Comparison of ENCODE assay signal across 22 cellular contexts in genomic region chr2:199144036-199144435, GRCh38.
"Had no signal": no experiment of that assay in that cellular context is flagged by ENCODE, and none has a peak within 500 bp of the region (broad histone marks: within the 10 kb centered on the region; RNA-seq: fewer than 3 reads in every experiment).

No MANE protein-coding gene starts in this region.

- H3K9me3 Mint-ChIP-seq: T-helper 1 cell treated with Interleukin-12 subunit alpha and Interleukin-12 subunit beta and Interleukin-4 antibody, amounts not matched to agents 30 μg/mL and 1 μg/mL, for 36 hours had no signal

- H3K27ac Mint-ChIP-seq: activated naive CD4-positive, alpha-beta T cell treated with anti-CD3 and anti-CD28 coated beads, Interleukin-2, amount 50 U/mL, for 72 hours; activated T-helper 17 cell treated with anti-CD3 and anti-CD28 coated beads, Interleukin-2, amount 50 U/mL, for 72 hours; nephron; stimulated activated naive B cell treated with anti-CD40 and anti-IgM and Interleukin-4, amounts not matched to agents 10 μg/mL and 1 μg/mL and 100 μg/mL, for 72 hours; T-helper 1 cell treated with Interleukin-12 subunit alpha and Interleukin-12 subunit beta and Interleukin-4 antibody, amounts not matched to agents 30 μg/mL and 1 μg/mL, for 36 hours; WTC11 had no signal

- H3K9me3 ChIP-seq: breast epithelium, pancreas, psoas muscle, right lobe of liver, transverse colon had no signal

- H2AFZ ChIP-seq: hepatocyte had no signal

- H3K4me1 ChIP-seq: breast epithelium, esophagus muscularis mucosa, pancreas, psoas muscle, right lobe of liver, transverse colon had no signal

- H3K36me3 ChIP-seq: breast epithelium, esophagus muscularis mucosa, pancreas, right lobe of liver, transverse colon had no signal

- H3K4me3 ChIP-seq: breast epithelium, coronary artery, esophagus muscularis mucosa, hepatocyte, pancreas, psoas muscle, right lobe of liver, smooth muscle cell, transverse colon had no signal

- H3K4me2 ChIP-seq: hepatocyte, smooth muscle cell had no signal

- H3K4me1 Mint-ChIP-seq: activated T-helper 17 cell treated with anti-CD3 and anti-CD28 coated beads, Interleukin-2, amount 50 U/mL, for 72 hours; central memory CD8-positive, alpha-beta T cell; nephron; stimulated activated naive B cell treated with anti-CD40 and anti-IgM and Interleukin-4, amounts not matched to agents 10 μg/mL and 1 μg/mL and 100 μg/mL, for 72 hours; WTC11 had no signal

- H3K27me3 Mint-ChIP-seq: central memory CD8-positive, alpha-beta T cell; stimulated activated naive B cell treated with anti-CD40 and anti-IgM and Interleukin-4, amounts not matched to agents 10 μg/mL and 1 μg/mL and 100 μg/mL, for 72 hours had no signal

- H3K4me3 Mint-ChIP-seq: activated T-helper 17 cell treated with anti-CD3 and anti-CD28 coated beads, Interleukin-2, amount 50 U/mL, for 72 hours; central memory CD8-positive, alpha-beta T cell; nephron; stimulated activated naive B cell treated with anti-CD40 and anti-IgM and Interleukin-4, amounts not matched to agents 10 μg/mL and 1 μg/mL and 100 μg/mL, for 72 hours; T-helper 1 cell treated with Interleukin-12 subunit alpha and Interleukin-12 subunit beta and Interleukin-4 antibody, amounts not matched to agents 30 μg/mL and 1 μg/mL, for 36 hours; WTC11 had no signal

- H3K27ac ChIP-seq: breast epithelium, coronary artery, esophagus muscularis mucosa, hepatocyte, pancreas, psoas muscle, right lobe of liver, transverse colon had no signal

- H3K27me3 ChIP-seq: breast epithelium, esophagus muscularis mucosa, hepatocyte, pancreas, right lobe of liver, transverse colon had no signal

- H3K79me2 ChIP-seq: hepatocyte had no signal

- H3K36me3 Mint-ChIP-seq: activated naive CD4-positive, alpha-beta T cell treated with anti-CD3 and anti-CD28 coated beads, Interleukin-2, amount 50 U/mL, for 72 hours; stimulated activated naive B cell treated with anti-CD40 and anti-IgM and Interleukin-4, amounts not matched to agents 10 μg/mL and 1 μg/mL and 100 μg/mL, for 72 hours had no signal

- DNase-seq: activated T-cell treated with anti-CD3 and anti-CD28 coated beads, Interleukin-2, amount 50 U/mL, for 1 hour; aorta; kidney glomerular epithelial cell; pancreas; psoas muscle; right lobe of liver; stimulated activated CD4-positive, alpha-beta T cell treated with anti-CD3 and anti-CD28 coated beads, Interleukin-2, amount 100 ng/mL, for 48 hours; stimulated activated CD8-positive, alpha-beta memory T cell treated with anti-CD3 and anti-CD28 coated beads, Interleukin-4, amount 100 ng/mL, for 48 hours; stimulated activated naive B cell treated with anti-CD40 and anti-IgM and Interleukin-4, amounts not matched to agents 10 μg/mL and 1 μg/mL and 100 μg/mL, for 72 hours; T1000; transverse colon had no signal
